Comparison of ENCODE assay signal across 1 cellular context in the genomic region with DNA sequence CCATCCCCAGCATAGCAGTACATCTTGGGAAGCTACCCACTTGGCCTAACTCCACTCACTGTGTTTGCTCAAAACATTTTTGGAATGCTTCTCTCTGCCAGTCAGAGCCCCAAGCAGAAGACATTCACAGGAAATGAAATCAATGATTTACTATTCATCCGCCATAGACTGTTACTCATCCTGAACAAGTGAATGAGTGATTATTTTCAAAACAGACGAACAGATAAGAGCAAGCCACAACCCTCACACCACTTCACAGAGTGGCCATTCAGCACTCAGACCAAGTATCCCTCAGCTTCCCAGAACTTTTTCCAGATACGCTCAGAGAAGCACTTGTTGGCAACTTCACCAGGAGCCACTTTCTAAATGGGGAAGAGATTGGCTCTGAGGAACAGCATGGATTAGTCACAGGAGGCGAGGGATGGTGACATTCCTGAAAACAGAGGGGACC.
A peak's percentile ranks its signal among the peaks of the same experiment; 100 is the strongest.
TF ChIP-seq lines count a peak whose summit lies in the region.

No MANE protein-coding gene starts in this region.

TF ChIP-seq in IMR-90, 13 proteins besides CTCF, POLR2A, EP300 and RAD21 (continued from another document):
- 0 out of 2 replicates have a peak, but pooled peaks have one; percentile 32 for TF ChIP-seq FOS (IDR thresholded peaks at IDR 0.05; ENCODE audit: low read depth, low read length)
- no peak for TF ChIP-seq MAZ (IDR thresholded peaks at IDR 0.05; ENCODE audit: borderline replicate concordance, low read depth, low read length)
- TF ChIP-seq, protein P1, sequence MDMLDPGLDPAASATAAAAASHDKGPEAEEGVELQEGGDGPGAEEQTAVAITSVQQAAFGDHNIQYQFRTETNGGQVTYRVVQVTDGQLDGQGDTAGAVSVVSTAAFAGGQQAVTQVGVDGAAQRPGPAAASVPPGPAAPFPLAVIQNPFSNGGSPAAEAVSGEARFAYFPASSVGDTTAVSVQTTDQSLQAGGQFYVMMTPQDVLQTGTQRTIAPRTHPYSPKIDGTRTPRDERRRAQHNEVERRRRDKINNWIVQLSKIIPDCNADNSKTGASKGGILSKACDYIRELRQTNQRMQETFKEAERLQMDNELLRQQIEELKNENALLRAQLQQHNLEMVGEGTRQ (IDR thresholded peaks at IDR 0.05; ENCODE audit: low read depth, low read length): no peak
- no peak for TF ChIP-seq SMC3 (IDR thresholded peaks at IDR 0.05; ENCODE audit: low read depth, low read length)
- TF ChIP-seq BHLHE40 (IDR thresholded peaks at IDR 0.05; ENCODE audit: low read depth, low read length): peak; percentile 62; the same call in 1 of the 2 replicates
- no peak for TF ChIP-seq RFX5 (IDR thresholded peaks at IDR 0.05; ENCODE audit: low read depth, low read length)
- TF ChIP-seq CHD1 (IDR thresholded peaks at IDR 0.05; ENCODE audit: low read depth, low read length): no peak
- TF ChIP-seq, protein P2, sequence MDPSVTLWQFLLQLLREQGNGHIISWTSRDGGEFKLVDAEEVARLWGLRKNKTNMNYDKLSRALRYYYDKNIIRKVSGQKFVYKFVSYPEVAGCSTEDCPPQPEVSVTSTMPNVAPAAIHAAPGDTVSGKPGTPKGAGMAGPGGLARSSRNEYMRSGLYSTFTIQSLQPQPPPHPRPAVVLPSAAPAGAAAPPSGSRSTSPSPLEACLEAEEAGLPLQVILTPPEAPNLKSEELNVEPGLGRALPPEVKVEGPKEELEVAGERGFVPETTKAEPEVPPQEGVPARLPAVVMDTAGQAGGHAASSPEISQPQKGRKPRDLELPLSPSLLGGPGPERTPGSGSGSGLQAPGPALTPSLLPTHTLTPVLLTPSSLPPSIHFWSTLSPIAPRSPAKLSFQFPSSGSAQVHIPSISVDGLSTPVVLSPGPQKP (IDR thresholded peaks at IDR 0.05; ENCODE audit: borderline replicate concordance, low read depth, low read length): no peak
- TF ChIP-seq MAFK (IDR thresholded peaks at IDR 0.05; ENCODE audit: low read depth, low read length): peak; percentile 36
- TF ChIP-seq RCOR1 (IDR thresholded peaks at IDR 0.05; ENCODE audit: insufficient replicate concordance, low read length): peak; percentile 91
